8 cellular contexts compared by ENCODE assay signal in genomic region chr7:111089822-111090426, GRCh38. TPM values are rescaled to one million over a fixed set of nuclear protein-coding genes. Genes with fewer than 3 reads are reported as not detected.
DNase-seq lines count a peak whose midpoint lies in the region; ATAC-seq and TF ChIP-seq lines count a peak whose summit lies in the region.

No MANE protein-coding gene starts in this region.

- no peaks in the 10 kb centered on the region for H3K36me3 ChIP-seq in uterus

- no peaks in the 10 kb centered on the region for H3K27me3 Mint-ChIP-seq in stimulated activated naive CD8-positive, alpha-beta T cell treated with anti-CD3 and anti-CD28 coated beads, Interleukin-15, Interleukin-2, amounts not matched to agents 100 ng/mL and 50 ng/mL, for 24 hours
- H3K27me3 Mint-ChIP-seq in activated CD4-positive, alpha-beta memory T cell treated with anti-CD3 and anti-CD28 coated beads for 36 hours = no peaks in the 10 kb centered on the region

- POLR2A ChIA-PET in activated CD4-positive, alpha-beta memory T cell treated with anti-CD3 and anti-CD28 coated beads for 36 hours (lab: Charles Lee) = no interaction called here

- CTCF ChIA-PET in activated CD4-positive, alpha-beta memory T cell treated with anti-CD3 and anti-CD28 coated beads for 36 hours (lab: Charles Lee) = interaction anchor here (0.7 kb wide), 3 partner anchors 61 to 1634 kb away, joined by 3 to 4 read pairs (median 3); no protein-coding TSS in a partner anchor

- H3K27ac ChIP-seq in uterus = no peak overlapping the region

- ATAC-seq in stimulated activated naive CD8-positive, alpha-beta T cell treated with anti-CD3 and anti-CD28 coated beads, Interleukin-15, Interleukin-2, amounts not matched to agents 100 U/mL and 50 U/mL, for 24 hours = no peak
- peak; percentile 39 for ATAC-seq in HG03025 (IDR thresholded peaks at IDR 0.05; ENCODE audit: low FRiP score, unreplicated experiment)

- TF ChIP-seq POLR2A in uterus (IDR thresholded peaks at IDR 0.05) = no peak

- peak overlapping the region; percentile 99 for H3K27ac Mint-ChIP-seq in stimulated activated naive CD8-positive, alpha-beta T cell treated with anti-CD3 and anti-CD28 coated beads, Interleukin-15, Interleukin-2, amounts not matched to agents 100 ng/mL and 50 ng/mL, for 24 hours
- no peak overlapping the region for H3K27ac Mint-ChIP-seq in activated CD4-positive, alpha-beta memory T cell treated with anti-CD3 and anti-CD28 coated beads for 36 hours

- peaks cover 34% of the 10 kb centered on the region for H3K36me3 Mint-ChIP-seq in stimulated activated naive CD8-positive, alpha-beta T cell treated with anti-CD3 and anti-CD28 coated beads, Interleukin-15, Interleukin-2, amounts not matched to agents 100 ng/mL and 50 ng/mL, for 24 hours (ENCODE audit: low read depth)
- H3K36me3 Mint-ChIP-seq in activated CD4-positive, alpha-beta memory T cell treated with anti-CD3 and anti-CD28 coated beads for 36 hours = peaks cover 5% of the 10 kb centered on the region

- no peaks in the 10 kb centered on the region for H3K9me3 ChIP-seq in uterus

- no peaks in the 10 kb centered on the region for H3K4me1 ChIP-seq in uterus

- no peaks in the 10 kb centered on the region for H3K27me3 ChIP-seq in uterus

- peaks cover 78% of the 10 kb centered on the region for H3K4me1 Mint-ChIP-seq in stimulated activated naive CD8-positive, alpha-beta T cell treated with anti-CD3 and anti-CD28 coated beads, Interleukin-15, Interleukin-2, amounts not matched to agents 100 ng/mL and 50 ng/mL, for 24 hours (ENCODE audit: low read depth)
- H3K4me1 Mint-ChIP-seq in activated CD4-positive, alpha-beta memory T cell treated with anti-CD3 and anti-CD28 coated beads for 36 hours (ENCODE audit: low read depth) = peaks cover 71% of the 10 kb centered on the region

- no peak overlapping the region for H3K4me3 ChIP-seq in uterus

- DNase-seq in stimulated activated naive CD8-positive, alpha-beta T cell treated with anti-CD3 and anti-CD28 coated beads, Interleukin-15, Interleukin-2, amounts not matched to agents 100 U/mL and 50 U/mL, for 24 hours = no peak
- DNase-seq in NCI-H460 (ENCODE audit: extremely low read depth, low read depth) (peak; percentile 30), astrocyte of the hippocampus (ENCODE audit: low read depth, low spot score) (peak; percentile 65), inferior parietal cortex (ENCODE audit: extremely low spot score) (peak; percentile 72), uterus (no peak)
- DNase-seq in activated CD4-positive, alpha-beta memory T cell treated with anti-CD3 and anti-CD28 coated beads for 36 hours = no peak

- TF ChIP-seq CTCF in uterus (IDR thresholded peaks at IDR 0.05) = peak; percentile 43 to 70 (median 53)

- peak overlapping the region; percentile 93 for H3K4me3 Mint-ChIP-seq in stimulated activated naive CD8-positive, alpha-beta T cell treated with anti-CD3 and anti-CD28 coated beads, Interleukin-15, Interleukin-2, amounts not matched to agents 100 ng/mL and 50 ng/mL, for 24 hours
- H3K4me3 Mint-ChIP-seq in activated CD4-positive, alpha-beta memory T cell treated with anti-CD3 and anti-CD28 coated beads for 36 hours = no peak overlapping the region

- H3K9me3 Mint-ChIP-seq in stimulated activated naive CD8-positive, alpha-beta T cell treated with anti-CD3 and anti-CD28 coated beads, Interleukin-15, Interleukin-2, amounts not matched to agents 100 ng/mL and 50 ng/mL, for 24 hours = peaks cover 4% of the 10 kb centered on the region
- peaks cover 8% of the 10 kb centered on the region for H3K9me3 Mint-ChIP-seq in activated CD4-positive, alpha-beta memory T cell treated with anti-CD3 and anti-CD28 coated beads for 36 hours

- intact Hi-C loops in uterus (cut with DNase I; ENCODE audit: low total_unique reads) = no loop called here
- intact Hi-C loops in activated CD4-positive, alpha-beta memory T cell treated with anti-CD3 and anti-CD28 coated beads for 36 hours (cut with micrococcal nuclease) = loop anchor here (2.0 to 10.0 kb wide), 5 partner anchors 288 to 1365 kb away; partner anchors contain the start of genes IFRD1 and IMMP2L

RNA-seq across cellular contexts. Expression of gene LRRN3, which starts 1.0 kb away (rescaled TPM):
- total RNA-seq in NCI-H460 (2014; rRNA removed; shearing (Covaris generic)) = not detected in 2 replicates
- polyA plus RNA-seq in NCI-H460 (2014; cell fraction: nucleus; rRNA removed) = not detected in 2 replicates
- 10 to 100 TPM in 1 of 4 donors, under 1 TPM in 1, not detected in 2; 0.12 to 18.5 TPM for total RNA-seq in uterus
- total RNA-seq in activated CD4-positive, alpha-beta memory T cell treated with anti-CD3 and anti-CD28 coated beads for 36 hours = 1 to 10 TPM; 4.0 to 4.4 TPM

Comparison
In these comparisons a context has a peak if more than half of its experiments do, and no peak if none do; other contexts are left out.
1. DNase-seq: peak in NCI-H460 (single experiment), astrocyte of the hippocampus (single experiment) and inferior parietal cortex (single experiment); none in stimulated activated naive CD8-positive, alpha-beta T cell treated with anti-CD3 and anti-CD28 coated beads, Interleukin-15, Interleukin-2, amounts not matched to agents 100 U/mL and 50 U/mL, for 24 hours (single experiment), uterus (0 of 2) and activated CD4-positive, alpha-beta memory T cell treated with anti-CD3 and anti-CD28 coated beads for 36 hours (single experiment).